17 cellular contexts compared by ENCODE assay signal in the genomic region with DNA sequence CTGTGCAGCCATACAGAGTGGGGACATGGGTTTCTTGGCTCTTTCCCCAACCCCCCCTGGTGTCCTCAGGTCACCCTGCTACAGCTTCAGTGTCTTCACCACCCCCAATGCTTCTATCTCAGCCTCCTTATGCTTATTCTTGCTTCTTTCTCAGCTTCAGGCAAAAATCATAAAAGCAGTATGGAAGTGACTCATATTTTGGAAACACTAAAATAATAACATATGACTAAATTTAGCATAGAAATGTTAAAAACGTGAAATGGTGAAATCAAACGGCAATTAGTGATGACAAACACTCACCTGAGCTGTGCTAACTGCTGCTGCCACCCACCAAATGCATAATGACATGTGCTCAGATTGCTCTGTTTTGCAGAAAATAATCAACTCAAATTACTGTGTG.
"Had no signal": no experiment of that assay in that cellular context is flagged by ENCODE, and none has a peak within 500 bp of the region (broad histone marks: within the 10 kb centered on the region; RNA-seq: fewer than 3 reads in every experiment).

No MANE protein-coding gene starts in this region.

- DNase-seq: KBM-7, MM.1S, NCI-H1092 treated with DMSO at 0.1 percent for 48 hours, NCI-H1436, NCI-H187, NCI-H2029, NCI-H2081 treated with DMSO at 0.1 percent for 48 hours, NCI-H2171, NCI-H226, NCI-H446, NCI-H510A, NCI-H524 treated with DMSO at 0.1 percent for 48 hours, NCI-H69, NCI-H774, RPMI8226, SHP77 had no signal

- ATAC-seq: SK-N-SH treated with all-trans-retinoic acid at 6 μM for 48 hours had no signal
